Comparison of ENCODE assay signal across 8 cellular contexts in the genomic region with DNA sequence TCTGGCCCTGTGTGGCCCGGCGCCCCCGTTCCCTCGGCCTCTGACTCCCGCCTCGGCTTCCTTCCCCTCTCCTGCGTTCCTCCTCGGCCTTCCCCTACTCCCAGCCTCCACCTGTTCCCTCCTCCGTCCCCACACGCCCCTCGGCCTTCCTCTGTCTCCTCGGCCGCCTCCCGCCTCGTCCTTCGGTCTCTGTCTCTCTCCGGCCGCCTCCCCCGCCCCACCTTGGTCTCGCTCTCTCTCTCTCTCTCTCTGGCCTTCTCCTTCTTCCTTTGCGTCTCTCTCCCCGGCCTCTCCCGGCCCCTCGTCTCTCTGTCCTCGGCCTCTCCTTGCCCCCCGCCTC. TPM values are rescaled to one million over a fixed set of nuclear protein-coding genes. Genes with fewer than 3 reads are reported as not detected.
A peak's percentile ranks its signal among the peaks of the same experiment; 100 is the strongest.
DNase-seq lines count a peak whose midpoint lies in the region; ATAC-seq and TF ChIP-seq lines count a peak whose summit lies in the region.

No MANE protein-coding gene starts in this region.

- H3K27me3 ChIP-seq in parathyroid adenoma (ENCODE audit: control insufficient read depth, insufficient read depth, low read length): no peaks in the 10 kb centered on the region

- H3K27ac ChIP-seq in RWPE1 (peak overlapping the region; percentile 85), parathyroid adenoma (peak overlapping the region; percentile 64)

- H3K36me3 ChIP-seq in parathyroid adenoma (ENCODE audit: control insufficient read depth, insufficient read depth, low read length): no peaks in the 10 kb centered on the region

- ATAC-seq in HG02763 (IDR thresholded peaks at IDR 0.05; ENCODE audit: unreplicated experiment) (peak; percentile 24), esophagus mucosa (peak; percentile 5), HG03469 (IDR thresholded peaks at IDR 0.05; ENCODE audit: unreplicated experiment) (no peak)

- H3K79me2 ChIP-seq in parathyroid adenoma: peaks cover 36% of the 10 kb centered on the region

- H3K9me3 ChIP-seq in parathyroid adenoma (ENCODE audit: control insufficient read depth, low read length): no peaks in the 10 kb centered on the region

- H3K4me3 ChIP-seq in parathyroid adenoma (ENCODE audit: low read depth, low read length): peak overlapping the region; percentile 68

- CTCF ChIA-PET in RWPE1 (lab: Yijun Ruan, JAX): no interaction called here

- peak overlapping the region; percentile 82 for H3K4me2 ChIP-seq in parathyroid adenoma (ENCODE audit: low read length)

- POLR2A ChIA-PET in RWPE1 (lab: Yijun Ruan, JAX; ENCODE audit: low non-redundant PET): no interaction called here

- DNase-seq in NCI-H1105 treated with DMSO at 0.1 percent for 48 hours (lab: John Stamatoyannopoulos, UW) (peak; percentile 27), NCI-H1105 (lab: John Stamatoyannopoulos, UW) (no peak), RWPE1 (ENCODE audit: low spot score) (no peak), cortex of kidney (lab: John Stamatoyannopoulos, UW) (no peak)

- peak overlapping the region; percentile 82 for H3K9ac ChIP-seq in parathyroid adenoma

- H2AFZ ChIP-seq in parathyroid adenoma: peak overlapping the region; percentile 72

- TF ChIP-seq CTCF in RWPE1 (conservative IDR thresholded peaks at IDR 0.05; ENCODE audit: low read depth) (no peak), parathyroid adenoma (IDR thresholded peaks at IDR 0.05) (no peak)

- no peaks in the 10 kb centered on the region for H3K4me1 ChIP-seq in parathyroid adenoma

RNA-seq across cellular contexts. Expression of gene GET4, which starts 0.6 kb away (rescaled TPM):
- total RNA-seq in esophagus mucosa: 21.6 TPM

RNA-seq across cellular contexts. Expression of gene SUN1, which starts 44.7 kb away (rescaled TPM):
- 63.0 TPM for total RNA-seq in esophagus mucosa
